8 cellular contexts compared by ENCODE assay signal in genomic region chr3:158420654-158421396, GRCh38.
A peak's percentile ranks its signal among the peaks of the same experiment; 100 is the strongest.
DNase-seq lines count a peak whose midpoint lies in the region; ATAC-seq, FAIRE-seq and TF ChIP-seq lines count a peak whose summit lies in the region.

No MANE protein-coding gene starts in this region.

- DNase-seq in GM12891 (ENCODE audit: insufficient read length, low spot score) (no peak), fibroblast of gingiva (ENCODE audit: low read depth) (peak; percentile 65), GF-D8 (lab: John Stamatoyannopoulos, UW) (no peak), NCI-H82 treated with DMSO at 0.1 percent for 48 hours (lab: John Stamatoyannopoulos, UW; ENCODE audit: unreplicated experiment) (no peak), NCI-H510A (lab: John Stamatoyannopoulos, UW) (no peak), NCI-H748 (lab: John Stamatoyannopoulos, UW; ENCODE audit: unreplicated experiment) (no peak)

- no peak for TF ChIP-seq POLR2A in GM12891 (IDR thresholded peaks at IDR 0.05; ENCODE audit: low read depth, low read length)

- ATAC-seq in GM21360 (IDR thresholded peaks at IDR 0.05; ENCODE audit: unreplicated experiment) (peak; percentile 98), HG03354 (IDR thresholded peaks at IDR 0.05; ENCODE audit: poor library complexity, severe bottlenecking, unreplicated experiment) (peak; percentile 96)

- FAIRE-seq in GM12891 (lab: Jason Lieb, UNC), result no peak

TF ChIP-seq in GM12891, 5 proteins besides CTCF, POLR2A, EP300 and RAD21:
- no peak for TF ChIP-seq PAX5 (IDR thresholded peaks at IDR 0.05; ENCODE audit: insufficient read depth, low read length, severe bottlenecking)
- TF ChIP-seq POLR2AphosphoS5 (IDR thresholded peaks at IDR 0.05; ENCODE audit: low read depth, low read length), result no peak
- TF ChIP-seq TAF1 (IDR thresholded peaks at IDR 0.05; ENCODE audit: low read depth, low read length), result no peak
- TF ChIP-seq SPI1 (IDR thresholded peaks at IDR 0.05; ENCODE audit: low read depth, low read length), result peak; percentile 30; the same call in 1 of the 2 replicates
- TF ChIP-seq POU2F2 (IDR thresholded peaks at IDR 0.05; ENCODE audit: low read depth, low read length), result no peak
